8 cellular contexts compared by ENCODE assay signal in the genomic region with DNA sequence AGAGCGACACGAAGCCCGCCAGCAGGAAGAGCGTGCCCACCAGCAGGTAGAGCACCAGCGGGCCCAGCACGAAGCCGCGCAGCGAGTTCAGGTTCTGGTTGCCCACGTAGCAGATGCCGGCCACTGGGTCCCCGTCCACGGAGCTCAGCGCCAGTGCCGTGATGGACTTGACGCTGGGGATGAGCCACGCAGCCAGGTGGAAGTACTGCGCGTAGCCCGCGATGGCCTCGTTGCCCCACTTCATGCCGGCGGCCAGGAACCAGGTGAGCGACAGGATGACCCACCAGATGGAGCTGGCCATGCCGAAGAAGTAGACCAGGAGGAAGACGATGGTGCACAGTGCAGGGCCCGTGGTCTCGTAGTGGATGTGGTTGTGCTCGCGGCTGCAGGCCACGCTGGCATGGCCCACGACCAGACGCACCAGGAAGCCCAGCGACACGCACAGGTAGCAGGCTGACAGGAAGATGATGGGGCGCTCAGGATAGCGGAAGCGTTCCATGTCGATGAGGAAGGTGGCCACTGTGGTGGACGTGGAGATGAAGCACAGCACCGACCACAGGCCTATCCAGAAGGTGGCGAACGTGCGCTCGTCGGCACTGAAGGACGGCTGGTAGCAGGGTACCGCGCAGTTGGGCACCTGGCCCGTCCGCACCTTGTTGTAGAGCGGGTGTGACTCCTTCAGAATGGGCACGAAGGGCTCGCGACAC. TPM values are rescaled to one million over a fixed set of nuclear protein-coding genes. Genes with fewer than 3 reads are reported as not detected.
DNase-seq lines count a peak whose midpoint lies in the region; ATAC-seq, FAIRE-seq and TF ChIP-seq lines count a peak whose summit lies in the region.

No MANE protein-coding gene starts in this region.

- DNase-seq in D341Med (ENCODE audit: low spot score) (peak; percentile 30), NCI-H526 (lab: John Stamatoyannopoulos, UW) (peak; percentile 21 to 84), mucosa of descending colon (peak; percentile 79 to 85 (median 79)), urothelium cell line (ENCODE audit: low spot score) (no peak), NCI-H2171 (lab: John Stamatoyannopoulos, UW) (no peak), NCI-H2029 treated with DMSO at 0.1 percent for 48 hours (lab: John Stamatoyannopoulos, UW) (no peak), dedifferentiated amniotic fluid mesenchymal stem cell (ENCODE audit: extremely low spot score) (no peak)

- H3K9me3 ChIP-seq in duodenal mucosa (ENCODE audit: control insufficient read depth in 1 of 2, low read length in 2 of 2) (no peaks in the 10 kb centered on the region), mucosa of descending colon (no peaks in the 10 kb centered on the region)

- H3K9ac ChIP-seq in duodenal mucosa (ENCODE audit: low read depth in 1 of 2, low read length in 2 of 2), result peak overlapping the region; percentile 90 to 94

- H3K4me1 ChIP-seq in duodenal mucosa (ENCODE audit: control insufficient read depth in 1 of 2, insufficient read depth in 2 of 2, low read length in 2 of 2) (peaks cover 26 to 41% of the 10 kb centered on the region in 2 donors), mucosa of descending colon (ENCODE audit: low read depth) (peaks cover 32% of the 10 kb centered on the region)

- no peak for TF ChIP-seq CTCF in mucosa of descending colon (IDR thresholded peaks at IDR 0.05)

- peak overlapping the region; percentile 83 for H3K27ac ChIP-seq in duodenal mucosa (ENCODE audit: low read depth, low read length)

- ATAC-seq in mucosa of descending colon, result peak; percentile 37

- no peaks in the 10 kb centered on the region for H3K27me3 ChIP-seq in duodenal mucosa (ENCODE audit: control insufficient read depth in 1 of 2, insufficient read depth in 2 of 2, low read length in 2 of 2)

- FAIRE-seq in urothelium cell line (lab: Jason Lieb, UNC), result peak; percentile 94

- intact Hi-C loops in mucosa of descending colon (cut with DNase I, micrococcal nuclease), result loop anchor here (5.0 to 10.0 kb wide), 2 partner anchors 65 to 207 kb away; no protein-coding TSS in a partner anchor

- H3K4me3 ChIP-seq in duodenal mucosa (ENCODE audit: low read depth in 1 of 2, low read length in 2 of 2) (peak overlapping the region; percentile 88 to 90), mucosa of descending colon (peak overlapping the region; percentile 83)

- H3K36me3 ChIP-seq in duodenal mucosa (ENCODE audit: control insufficient read depth in 1 of 2, insufficient read depth in 2 of 2, low read length in 2 of 2) (peaks cover 13 to 19% of the 10 kb centered on the region in 2 donors), mucosa of descending colon (ENCODE audit: low read depth) (peaks cover 4% of the 10 kb centered on the region)

RNA-seq across cellular contexts. Expression of gene FZD5, which starts 2.1 kb away (rescaled TPM):
- 100 to 1,000 TPM in 2 of 3 donors, 10 to 100 TPM in 1; 89.9 to 140 (median 125) TPM for total RNA-seq in mucosa of descending colon

RNA-seq across cellular contexts. Expression of gene CCNYL1, which starts 56.2 kb away (rescaled TPM):
- 10 to 100 TPM; 27.8 to 53.9 (median 32.0) TPM for total RNA-seq in mucosa of descending colon

Comparison
In these comparisons a context has a peak if more than half of its experiments do, and no peak if none do; other contexts are left out.
1. DNase-seq: peak in D341Med (single experiment), NCI-H526 (2 of 2) and mucosa of descending colon (3 of 3); none in urothelium cell line (single experiment), NCI-H2171 (single experiment), NCI-H2029 treated with DMSO at 0.1 percent for 48 hours (single experiment) and dedifferentiated amniotic fluid mesenchymal stem cell (single experiment).